In genomic region chr10:126309193-126309592, GRCh38 we compare ENCODE assay signal across 21 cellular contexts.
"Had no signal": no experiment of that assay in that cellular context is flagged by ENCODE, and none has a peak within 500 bp of the region (broad histone marks: within the 10 kb centered on the region; RNA-seq: fewer than 3 reads in every experiment).

No MANE protein-coding gene starts in this region.

- H3K9me3 Mint-ChIP-seq: activated CD4-positive, alpha-beta T cell treated with anti-CD3 and anti-CD28 coated beads, Interleukin-2, amount 10 ng/mL, durations not matched to agents 24 days and 14 days; activated naive CD8-positive, alpha-beta T cell treated with anti-CD3 and anti-CD28 coated beads, Interleukin-2, amount 10 ng/mL, durations not matched to agents 7 days and 5 days had no signal

- H3K27me3 Mint-ChIP-seq: activated B cell treated with CpG ODN at 0.5 μM for 24 hours; activated CD4-positive, alpha-beta memory T cell treated with anti-CD3 and anti-CD28 coated beads for 36 hours; activated CD4-positive, alpha-beta T cell treated with anti-CD3 and anti-CD28 coated beads, Interleukin-2, amount 10 ng/mL, durations not matched to agents 24 days and 14 days; activated naive CD8-positive, alpha-beta T cell treated with anti-CD3 and anti-CD28 coated beads, Interleukin-2, amount 10 ng/mL, durations not matched to agents 7 days and 5 days; central memory CD8-positive, alpha-beta T cell; T-cell had no signal

- H3K27ac Mint-ChIP-seq: activated B cell treated with CpG ODN at 0.5 μM for 24 hours; activated CD4-positive, alpha-beta memory T cell treated with anti-CD3 and anti-CD28 coated beads for 36 hours; activated CD4-positive, alpha-beta T cell treated with anti-CD3 and anti-CD28 coated beads, Interleukin-2, amount 10 ng/mL, durations not matched to agents 24 days and 14 days; activated naive CD8-positive, alpha-beta T cell treated with anti-CD3 and anti-CD28 coated beads, Interleukin-2, amount 10 ng/mL, durations not matched to agents 7 days and 5 days; T-cell had no signal

- H3K36me3 Mint-ChIP-seq: activated CD4-positive, alpha-beta memory T cell treated with anti-CD3 and anti-CD28 coated beads for 36 hours; activated naive CD8-positive, alpha-beta T cell treated with anti-CD3 and anti-CD28 coated beads, Interleukin-2, amount 10 ng/mL, durations not matched to agents 7 days and 5 days; T-cell had no signal

- H3K4me3 Mint-ChIP-seq: activated B cell treated with CpG ODN at 0.5 μM for 24 hours; activated CD4-positive, alpha-beta memory T cell treated with anti-CD3 and anti-CD28 coated beads for 36 hours; activated CD4-positive, alpha-beta T cell treated with anti-CD3 and anti-CD28 coated beads, Interleukin-2, amount 10 ng/mL, durations not matched to agents 24 days and 14 days; activated naive CD8-positive, alpha-beta T cell treated with anti-CD3 and anti-CD28 coated beads, Interleukin-2, amount 10 ng/mL, durations not matched to agents 7 days and 5 days; central memory CD8-positive, alpha-beta T cell; T-cell had no signal

- DNase-seq: activated B cell treated with CpG ODN at 0.5 μM for 24 hours; activated CD4-positive, alpha-beta memory T cell treated with anti-CD3 and anti-CD28 coated beads for 36 hours; activated CD4-positive, alpha-beta T cell treated with anti-CD3 and anti-CD28 coated beads for 1 hour; activated CD4-positive, alpha-beta T cell treated with anti-CD3 and anti-CD28 coated beads, Interleukin-2, amount 10 ng/mL, durations not matched to agents 24 days and 14 days; activated CD8-positive, alpha-beta memory T cell treated with anti-CD3 and anti-CD28 coated beads, Interleukin-2, amount 50 U/mL, for 4 hours; activated naive CD4-positive, alpha-beta T cell treated with anti-CD3 and anti-CD28 coated beads, Interleukin-2, amount 50 U/mL, for 16 hours; activated naive CD8-positive, alpha-beta T cell treated with anti-CD3 and anti-CD28 coated beads, Interleukin-2, amount 10 ng/mL, durations not matched to agents 7 days and 5 days; amniotic stem cell; body of pancreas; NCI-H1105 treated with DMSO at 0.1 percent for 48 hours; NCI-H146; NCI-H187 treated with DMSO at 0.1 percent for 48 hours; NCI-H2081 treated with DMSO at 0.1 percent for 48 hours; NCI-H446; NCI-H524; PC-9; SIG-M5; T-cell; T-helper 2 cell; T1000 had no signal

- H3K4me1 Mint-ChIP-seq: activated B cell treated with CpG ODN at 0.5 μM for 24 hours; activated CD4-positive, alpha-beta T cell treated with anti-CD3 and anti-CD28 coated beads, Interleukin-2, amount 10 ng/mL, durations not matched to agents 24 days and 14 days; activated naive CD8-positive, alpha-beta T cell treated with anti-CD3 and anti-CD28 coated beads, Interleukin-2, amount 10 ng/mL, durations not matched to agents 7 days and 5 days; central memory CD8-positive, alpha-beta T cell; T-cell had no signal
